ENCODE assay signal across 31 cellular contexts in the genomic region with DNA sequence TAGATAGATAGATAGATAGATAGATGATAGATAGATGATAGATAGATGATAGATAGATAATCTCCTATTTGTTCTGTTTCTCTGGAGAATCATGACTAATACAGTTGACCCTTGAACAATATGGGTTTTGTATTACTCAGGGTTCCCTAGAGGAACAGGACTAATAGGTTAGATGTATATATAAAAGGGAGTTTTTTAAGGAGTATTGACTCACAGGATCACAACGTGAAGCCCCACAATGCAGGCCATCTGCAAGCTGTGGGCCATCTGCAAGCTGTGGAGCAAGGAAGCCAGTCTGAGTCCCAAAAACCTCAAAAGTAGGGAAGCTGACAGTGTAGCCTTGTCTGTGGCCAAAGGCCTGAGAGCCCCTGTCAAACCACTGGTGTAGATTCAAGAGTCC.
"Had no signal": no experiment of that assay in that cellular context is flagged by ENCODE, and none has a peak within 500 bp of the region (broad histone marks: within the 10 kb centered on the region; RNA-seq: fewer than 3 reads in every experiment).

No MANE protein-coding gene starts in this region.

- H3K27me3 ChIP-seq: dorsolateral prefrontal cortex, gastrocnemius medialis, hepatocyte, sigmoid colon, suprapubic skin, tibial nerve had no signal

- H3K79me2 ChIP-seq: hepatocyte, parathyroid adenoma had no signal

- H3K9ac ChIP-seq: parathyroid adenoma had no signal

- H3K4me1 ChIP-seq: gastrocnemius medialis, parathyroid adenoma, psoas muscle, sigmoid colon, suprapubic skin, tibial nerve had no signal

- H3K27ac Mint-ChIP-seq: activated CD4-positive, alpha-beta T cell treated with anti-CD3 and anti-CD28 coated beads for 36 hours; activated naive CD8-positive, alpha-beta T cell; brain; naive thymus-derived CD4-positive, alpha-beta T cell; stimulated activated naive B cell treated with anti-CD40 and anti-IgM and Interleukin-4, amounts not matched to agents 10 μg/mL and 1 μg/mL and 100 μg/mL, for 72 hours; T-helper 2 cell treated with Interferon-gamma antibody and Interleukin-4, amounts not matched to agents 5 μg/mL and 100 μg/mL, for 36 hours had no signal

- H3K36me3 Mint-ChIP-seq: activated naive CD8-positive, alpha-beta T cell; brain; naive thymus-derived CD4-positive, alpha-beta T cell; stimulated activated naive B cell treated with anti-CD40 and anti-IgM and Interleukin-4, amounts not matched to agents 10 μg/mL and 1 μg/mL and 100 μg/mL, for 72 hours had no signal

- DNase-seq: activated CD4-positive, alpha-beta T cell treated with anti-CD3 and anti-CD28 coated beads for 36 hours; activated CD4-positive, CD25-positive, alpha-beta regulatory T cell; activated CD8-positive, alpha-beta memory T cell treated with anti-CD3 and anti-CD28 coated beads for 24 hours; activated effector memory CD4-positive, alpha-beta T cell treated with Interleukin-2 at 50 U/mL for 16 hours; activated naive CD4-positive, alpha-beta T cell treated with Interleukin-2 at 50 U/mL for 16 hours; aorta; dorsolateral prefrontal cortex; effector memory CD4-positive, alpha-beta T cell; erythroblast; gastrocnemius medialis; islet precursor cell; left cardiac atrium; left ventricle myocardium superior; midbrain; naive thymus-derived CD4-positive, alpha-beta T cell; occipital lobe; psoas muscle; sigmoid colon; stimulated activated CD4-positive, alpha-beta T cell treated with anti-CD3 and anti-CD28 coated beads, Interleukin-2, amount 100 ng/mL, for 24 hours; stimulated activated naive B cell treated with anti-CD40 and anti-IgM and Interleukin-4, amounts not matched to agents 10 μg/mL and 1 μg/mL and 100 μg/mL, for 72 hours; T-helper 1 cell had no signal

- H3K4me2 ChIP-seq: hepatocyte, smooth muscle cell had no signal

- H3K27me3 Mint-ChIP-seq: activated CD4-positive, alpha-beta T cell treated with anti-CD3 and anti-CD28 coated beads for 36 hours; activated naive CD8-positive, alpha-beta T cell; naive thymus-derived CD4-positive, alpha-beta T cell; stimulated activated naive B cell treated with anti-CD40 and anti-IgM and Interleukin-4, amounts not matched to agents 10 μg/mL and 1 μg/mL and 100 μg/mL, for 72 hours had no signal

- H3K9me3 Mint-ChIP-seq: brain; neural crest cell; stimulated activated naive B cell treated with anti-CD40 and anti-IgM and Interleukin-4, amounts not matched to agents 10 μg/mL and 1 μg/mL and 100 μg/mL, for 72 hours; T-helper 2 cell treated with Interferon-gamma antibody and Interleukin-4, amounts not matched to agents 5 μg/mL and 100 μg/mL, for 36 hours had no signal

- H3K4me1 Mint-ChIP-seq: activated CD4-positive, alpha-beta T cell treated with anti-CD3 and anti-CD28 coated beads for 36 hours; brain; naive thymus-derived CD4-positive, alpha-beta T cell; neural crest cell; stimulated activated naive B cell treated with anti-CD40 and anti-IgM and Interleukin-4, amounts not matched to agents 10 μg/mL and 1 μg/mL and 100 μg/mL, for 72 hours had no signal

- H3K27ac ChIP-seq: coronary artery, dorsolateral prefrontal cortex, gastrocnemius medialis, hepatocyte, parathyroid adenoma, psoas muscle, sigmoid colon, suprapubic skin, tibial nerve had no signal

- H2AFZ ChIP-seq: hepatocyte, parathyroid adenoma had no signal

- H3K36me3 ChIP-seq: gastrocnemius medialis, sigmoid colon, suprapubic skin, tibial nerve had no signal

- ATAC-seq: activated CD4-positive, alpha-beta T cell treated with anti-CD3 and anti-CD28 coated beads for 36 hours; gastrocnemius medialis; left cardiac atrium; left ventricle myocardium superior; naive thymus-derived CD4-positive, alpha-beta T cell; psoas muscle; stimulated activated naive B cell treated with anti-CD40 and anti-IgM and Interleukin-4, amounts not matched to agents 10 μg/mL and 1 μg/mL and 100 μg/mL, for 72 hours had no signal

- H3K4me3 Mint-ChIP-seq: activated CD4-positive, alpha-beta T cell treated with anti-CD3 and anti-CD28 coated beads for 36 hours; activated naive CD8-positive, alpha-beta T cell; brain; naive thymus-derived CD4-positive, alpha-beta T cell; neural crest cell; stimulated activated naive B cell treated with anti-CD40 and anti-IgM and Interleukin-4, amounts not matched to agents 10 μg/mL and 1 μg/mL and 100 μg/mL, for 72 hours; T-helper 2 cell treated with Interferon-gamma antibody and Interleukin-4, amounts not matched to agents 5 μg/mL and 100 μg/mL, for 36 hours had no signal

- H3K9me3 ChIP-seq: gastrocnemius medialis, psoas muscle, sigmoid colon, suprapubic skin, tibial nerve had no signal

- H3K4me3 ChIP-seq: coronary artery, dorsolateral prefrontal cortex, gastrocnemius medialis, hepatocyte, psoas muscle, sigmoid colon, smooth muscle cell, suprapubic skin, tibial nerve had no signal
